18 cellular contexts compared by ENCODE assay signal in the genomic region with DNA sequence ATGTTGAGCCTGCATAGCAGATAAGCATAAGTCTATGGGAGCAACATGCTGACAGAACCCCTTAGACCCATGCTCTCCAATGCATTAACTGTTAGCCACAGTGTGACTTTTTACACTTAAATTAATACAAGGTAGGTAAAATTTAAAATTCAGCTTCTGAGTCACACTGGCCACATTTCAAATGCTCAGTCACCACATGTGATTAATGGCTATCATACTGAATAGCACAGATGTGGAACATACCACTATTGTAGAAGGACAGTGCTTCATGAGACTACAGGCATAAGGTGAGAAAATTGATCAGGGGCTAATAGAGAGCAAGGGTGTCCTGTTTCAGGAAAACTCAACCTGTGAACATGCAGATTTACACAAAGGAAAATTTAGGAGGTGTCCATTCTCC.
"Had no signal": no experiment of that assay in that cellular context is flagged by ENCODE, and none has a peak within 500 bp of the region (broad histone marks: within the 10 kb centered on the region; RNA-seq: fewer than 3 reads in every experiment).

No MANE protein-coding gene starts in this region.

- H3K36me3 Mint-ChIP-seq: natural killer cell; stimulated activated naive B cell treated with anti-CD40 and anti-IgM and Interleukin-4, amounts not matched to agents 10 μg/mL and 1 μg/mL and 100 μg/mL, for 72 hours had no signal

- H3K4me1 ChIP-seq: colonic mucosa, testis, tibial nerve, upper lobe of right lung, vagina had no signal

- H3K9me3 ChIP-seq: colonic mucosa, mucosa of descending colon, testis, tibial nerve, upper lobe of right lung, vagina had no signal

- H3K4me3 ChIP-seq: colonic mucosa, mucosa of descending colon, skin epidermis, testis, tibial nerve, upper lobe of right lung, vagina had no signal

- DNase-seq: colonic mucosa; dermis blood vessel endothelial cell; head of caudate nucleus; hippocampal formation; kidney glomerular epithelial cell; mucosa of descending colon; natural killer cell; posterior cingulate gyrus; stimulated activated CD4-positive, alpha-beta T cell treated with anti-CD3 and anti-CD28 coated beads, Interleukin-2, amount 100 ng/mL, for 24 hours; stimulated activated CD4-positive, alpha-beta T cell treated with anti-CD3 and anti-CD28 coated beads, Interleukin-4, amount 100 ng/mL, for 4 hours; stimulated activated naive B cell treated with anti-CD40 and anti-IgM and Interleukin-4, amounts not matched to agents 10 μg/mL and 1 μg/mL and 100 μg/mL, for 72 hours; stimulated activated naive CD8-positive, alpha-beta T cell treated with anti-CD3 and anti-CD28 coated beads, Interleukin-15, amount 100 ng/mL, for 72 hours; testis; upper lobe of right lung had no signal

- H3K27ac ChIP-seq: colonic mucosa, skin epidermis, testis, tibial nerve, upper lobe of right lung, vagina had no signal

- H3K27me3 Mint-ChIP-seq: stimulated activated naive B cell treated with anti-CD40 and anti-IgM and Interleukin-4, amounts not matched to agents 10 μg/mL and 1 μg/mL and 100 μg/mL, for 72 hours; stimulated activated naive CD8-positive, alpha-beta T cell treated with anti-CD3 and anti-CD28 coated beads, Interleukin-15, amount 100 ng/mL, for 72 hours had no signal

- H3K27me3 ChIP-seq: colonic mucosa, testis, tibial nerve, upper lobe of right lung, vagina had no signal

- H3K36me3 ChIP-seq: colonic mucosa, tibial nerve, upper lobe of right lung, vagina had no signal

- H3K9me3 Mint-ChIP-seq: neural crest cell; stimulated activated naive CD8-positive, alpha-beta T cell treated with anti-CD3 and anti-CD28 coated beads, Interleukin-15, amount 100 ng/mL, for 72 hours had no signal

- H3K4me3 Mint-ChIP-seq: natural killer cell; neural crest cell; stimulated activated naive B cell treated with anti-CD40 and anti-IgM and Interleukin-4, amounts not matched to agents 10 μg/mL and 1 μg/mL and 100 μg/mL, for 72 hours; stimulated activated naive CD8-positive, alpha-beta T cell treated with anti-CD3 and anti-CD28 coated beads, Interleukin-15, amount 100 ng/mL, for 72 hours had no signal

- H3K27ac Mint-ChIP-seq: natural killer cell; stimulated activated naive B cell treated with anti-CD40 and anti-IgM and Interleukin-4, amounts not matched to agents 10 μg/mL and 1 μg/mL and 100 μg/mL, for 72 hours; stimulated activated naive CD8-positive, alpha-beta T cell treated with anti-CD3 and anti-CD28 coated beads, Interleukin-15, amount 100 ng/mL, for 72 hours had no signal

- H3K4me1 Mint-ChIP-seq: natural killer cell; stimulated activated naive B cell treated with anti-CD40 and anti-IgM and Interleukin-4, amounts not matched to agents 10 μg/mL and 1 μg/mL and 100 μg/mL, for 72 hours; stimulated activated naive CD8-positive, alpha-beta T cell treated with anti-CD3 and anti-CD28 coated beads, Interleukin-15, amount 100 ng/mL, for 72 hours had no signal
